Comparison of ENCODE assay signal across 1 cellular context in the genomic region with DNA sequence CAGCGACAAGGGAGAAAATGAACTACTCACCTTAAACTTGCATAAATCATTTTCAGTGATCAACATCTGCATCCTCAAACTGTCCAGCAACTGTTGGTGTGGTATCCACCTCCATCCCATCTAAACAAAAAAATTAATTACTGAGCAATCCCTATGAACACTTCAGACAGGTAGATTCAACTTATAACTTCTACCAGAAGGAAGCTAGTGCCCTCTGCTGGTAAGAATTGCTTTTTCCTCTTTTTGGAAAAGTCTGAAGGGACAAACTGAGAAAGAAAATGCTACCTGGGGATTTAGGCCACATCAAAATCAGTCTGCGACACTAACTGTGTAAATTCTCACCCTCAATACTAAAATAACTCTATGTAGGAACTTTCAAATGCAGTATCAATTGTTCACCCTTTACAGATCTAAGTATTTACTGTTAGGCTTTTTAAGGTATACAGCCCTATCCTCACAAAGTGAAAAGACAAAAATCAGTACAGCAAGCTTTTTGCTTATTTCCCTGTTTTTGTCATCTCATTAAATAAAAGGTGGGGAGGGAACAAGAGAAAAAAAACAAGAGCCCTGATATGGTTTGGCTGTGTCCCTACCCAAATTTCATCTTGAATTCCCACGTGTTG.
TF ChIP-seq lines count a peak whose summit lies in the region.

No MANE protein-coding gene starts in this region.

TF ChIP-seq in K562, 482 proteins besides CTCF, POLR2A, EP300 and RAD21 (continued from another document):
- TF ChIP-seq, protein P1, sequence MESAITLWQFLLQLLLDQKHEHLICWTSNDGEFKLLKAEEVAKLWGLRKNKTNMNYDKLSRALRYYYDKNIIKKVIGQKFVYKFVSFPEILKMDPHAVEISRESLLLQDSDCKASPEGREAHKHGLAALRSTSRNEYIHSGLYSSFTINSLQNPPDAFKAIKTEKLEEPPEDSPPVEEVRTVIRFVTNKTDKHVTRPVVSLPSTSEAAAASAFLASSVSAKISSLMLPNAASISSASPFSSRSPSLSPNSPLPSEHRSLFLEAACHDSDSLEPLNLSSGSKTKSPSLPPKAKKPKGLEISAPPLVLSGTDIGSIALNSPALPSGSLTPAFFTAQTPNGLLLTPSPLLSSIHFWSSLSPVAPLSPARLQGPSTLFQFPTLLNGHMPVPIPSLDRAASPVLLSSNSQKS (CRISPR knock-in tag; IDR thresholded peaks at IDR 0.05), result no peak
- TF ChIP-seq SMC3 (conservative IDR thresholded peaks at IDR 0.05; ENCODE audit: insufficient read depth, low read depth, low read length), result peak; percentile 26; the same call in 1 of the 2 replicates
- 0 out of 4 replicates have a peak, but pooled peaks of 1 of the 2 experiments have one; percentile 8 for TF ChIP-seq TEAD1 (CRISPR knock-in tag; IDR thresholded peaks at IDR 0.05)
- no peak for TF ChIP-seq ZNF263 (CRISPR knock-in tag; IDR thresholded peaks at IDR 0.05; ENCODE audit: borderline replicate concordance)
- 0 out of 2 replicates have a peak, but pooled peaks have one; percentile 20 for TF ChIP-seq TEAD4 (IDR thresholded peaks at IDR 0.05; ENCODE audit: low read length)
- no peak for TF ChIP-seq TEAD4 (CRISPR knock-in tag; IDR thresholded peaks at IDR 0.05; ENCODE audit: borderline replicate concordance)
- no peak for TF ChIP-seq SP2 (IDR thresholded peaks at IDR 0.05; ENCODE audit: extremely low read depth, low read depth, low read length, poor library complexity, severe bottlenecking)
- 0 out of 2 replicates have a peak, but pooled peaks have one; percentile 40 for TF ChIP-seq NFATC3 (IDR thresholded peaks at IDR 0.05)
